Comparison of ENCODE assay signal across 8 cellular contexts in the genomic region with DNA sequence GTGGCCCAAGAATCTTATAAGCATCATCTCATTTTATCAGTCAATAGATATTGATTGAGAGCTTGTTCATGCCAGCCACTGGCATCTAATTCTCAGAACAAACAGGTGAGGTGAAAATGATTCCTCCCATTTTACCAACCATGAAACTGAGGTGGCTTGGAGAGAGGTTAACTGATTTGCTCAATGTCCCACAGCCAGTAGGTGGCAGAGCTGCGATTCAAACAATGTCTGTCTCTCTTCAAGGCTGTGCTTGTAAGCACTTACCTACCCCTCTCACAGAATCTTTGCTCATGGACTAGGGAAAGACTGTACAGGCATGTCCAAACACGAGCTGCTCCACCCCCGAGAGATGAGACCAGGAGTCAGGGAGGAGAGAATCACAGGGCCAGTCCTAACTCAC. TPM values are rescaled to one million over a fixed set of nuclear protein-coding genes. Genes with fewer than 3 reads are reported as not detected.
DNase-seq lines count a peak whose midpoint lies in the region; ATAC-seq lines count a peak whose summit lies in the region.

No MANE protein-coding gene starts in this region.

- peaks cover 4% of the 10 kb centered on the region; the same call in 1 of the 2 replicates for H3K27me3 ChIP-seq in GM23248 (replicated peaks; ENCODE audit: insufficient read depth)

- 0 to 4% methylated on average over 3 of the region's 3 CpGs for WGBS in GM23248 (ENCODE audit: low coverage in 1 of 2, low lambda C conversion rate in 2 of 2, missing lambda C conversion rate in 2 of 2), 2 experiments

- no peak overlapping the region for H3K9ac ChIP-seq in GM23248

- DNase-seq in DMS153 (lab: John Stamatoyannopoulos, UW) (peak; percentile 37), GM23248 (peak; percentile 32), OCI-M1 (lab: John Stamatoyannopoulos, UW) (peak; percentile 8), glomerular visceral epithelial cell (ENCODE audit: extremely low spot score) (peak; percentile 7), NCI-H2171 treated with DMSO at 0.1 percent for 48 hours (lab: John Stamatoyannopoulos, UW) (no peak), cortex of kidney (lab: John Stamatoyannopoulos, UW) (no peak)

- no peaks in the 10 kb centered on the region for H4K20me1 ChIP-seq in GM23248 (ENCODE audit: insufficient read depth)

- no peak overlapping the region for H2AFZ ChIP-seq in GM23248

- in situ Hi-C loops in GM23248 (cut with MboI) = no loop called here

- H3K4me3 ChIP-seq in GM23248 = no peak overlapping the region

- no peaks in the 10 kb centered on the region for H3K79me2 ChIP-seq in GM23248 (ENCODE audit: insufficient read depth)

- H3K9me3 ChIP-seq in GM23248 (ENCODE audit: low read depth) = no peaks in the 10 kb centered on the region

- no peak for ATAC-seq in HG02642 (IDR thresholded peaks at IDR 0.05; ENCODE audit: poor library complexity, unreplicated experiment)
- ATAC-seq in HG02870 (IDR thresholded peaks at IDR 0.05; ENCODE audit: unreplicated experiment) = no peak

- no peaks in the 10 kb centered on the region for H3K9me2 ChIP-seq in GM23248 (ENCODE audit: insufficient read depth)

- H3K36me3 ChIP-seq in GM23248 (ENCODE audit: low read depth) = no peaks in the 10 kb centered on the region

- H3K4me2 ChIP-seq in GM23248 (ENCODE audit: unreplicated experiment) = no peak overlapping the region

- H3F3A ChIP-seq in GM23248 (ENCODE audit: insufficient read depth) = no peaks in the 10 kb centered on the region

- no peaks in the 10 kb centered on the region for H3K4me1 ChIP-seq in GM23248 (ENCODE audit: insufficient read depth)

- no peak overlapping the region for H3K27ac ChIP-seq in GM23248

RNA-seq across cellular contexts. Expression of a gene that starts 21.5 kb away (rescaled TPM):
- not detected in 2 replicates for total RNA-seq in GM23248 (2014; rRNA removed; shearing (Covaris generic))
- polyA plus RNA-seq in GM23248 (2016; fragmentation: Nextera tagmentation; extraction: Ambion mirVana) = not detected in 2 replicates

Comparison
In these comparisons a context has a peak if more than half of its experiments do, and no peak if none do; other contexts are left out.
1. DNase-seq: peak in DMS153 (single experiment), GM23248 (single experiment), OCI-M1 (single experiment) and glomerular visceral epithelial cell (single experiment); none in NCI-H2171 treated with DMSO at 0.1 percent for 48 hours (single experiment) and cortex of kidney (single experiment).